28 cellular contexts compared by ENCODE assay signal in genomic region chr6:161269310-161269709, GRCh38.
"Had no signal": no experiment of that assay in that cellular context is flagged by ENCODE, and none has a peak within 500 bp of the region (broad histone marks: within the 10 kb centered on the region; RNA-seq: fewer than 3 reads in every experiment).

No MANE protein-coding gene starts in this region.

- H3K36me3 ChIP-seq: breast epithelium, ovary, thoracic aorta, uterus had no signal

- H3K27ac Mint-ChIP-seq: activated CD4-positive, alpha-beta T cell treated with anti-CD3 and anti-CD28 coated beads, Interleukin-2, amount 10 ng/mL, durations not matched to agents 7 days and 5 days; activated CD8-positive, alpha-beta memory T cell treated with anti-CD3 and anti-CD28 coated beads, Interleukin-2, amount 10 ng/mL, durations not matched to agents 7 days and 5 days; activated CD8-positive, alpha-beta T cell treated with anti-CD3 and anti-CD28 coated beads for 36 hours; activated naive CD4-positive, alpha-beta T cell treated with anti-CD3 and anti-CD28 coated beads, Interleukin-2, amount 50 U/mL, for 24 hours; activated naive CD8-positive, alpha-beta T cell treated with anti-CD3 and anti-CD28 coated beads, Interleukin-2, amount 50 U/mL, for 24 hours; activated T-helper 2 cell treated with anti-CD3 and anti-CD28 coated beads, Interferon-gamma antibody, Interleukin-2, Interleukin-4, amounts not matched to agents 10 μg/mL and 5 μg/mL and 100 μg/mL, durations not matched to agents 14 hours and 24 hours and 36 hours; nephron; progenitor cell of endocrine pancreas; type B pancreatic cell had no signal

- H3K9me3 ChIP-seq: breast epithelium, left lung, ovary, thoracic aorta, uterus had no signal

- H3K27ac ChIP-seq: breast epithelium, left lung, thoracic aorta, uterus had no signal

- FAIRE-seq: frontal cortex, islet of Langerhans, small intestine had no signal

- H3K36me3 Mint-ChIP-seq: activated CD8-positive, alpha-beta memory T cell treated with anti-CD3 and anti-CD28 coated beads, Interleukin-2, amount 10 ng/mL, durations not matched to agents 7 days and 5 days; activated naive CD4-positive, alpha-beta T cell treated with anti-CD3 and anti-CD28 coated beads, Interleukin-2, amount 50 U/mL, for 24 hours had no signal

- H3K4me3 Mint-ChIP-seq: activated CD4-positive, alpha-beta T cell treated with anti-CD3 and anti-CD28 coated beads, Interleukin-2, amount 10 ng/mL, durations not matched to agents 7 days and 5 days; activated CD8-positive, alpha-beta memory T cell treated with anti-CD3 and anti-CD28 coated beads, Interleukin-2, amount 10 ng/mL, durations not matched to agents 7 days and 5 days; activated CD8-positive, alpha-beta T cell treated with anti-CD3 and anti-CD28 coated beads for 36 hours; activated naive CD4-positive, alpha-beta T cell treated with anti-CD3 and anti-CD28 coated beads, Interleukin-2, amount 50 U/mL, for 24 hours; activated naive CD8-positive, alpha-beta T cell treated with anti-CD3 and anti-CD28 coated beads, Interleukin-2, amount 50 U/mL, for 24 hours had no signal

- H3K9me3 Mint-ChIP-seq: activated CD4-positive, alpha-beta T cell treated with anti-CD3 and anti-CD28 coated beads, Interleukin-2, amount 10 ng/mL, durations not matched to agents 7 days and 5 days; activated CD8-positive, alpha-beta T cell treated with anti-CD3 and anti-CD28 coated beads for 36 hours; activated naive CD4-positive, alpha-beta T cell treated with anti-CD3 and anti-CD28 coated beads, Interleukin-2, amount 50 U/mL, for 24 hours; activated naive CD8-positive, alpha-beta T cell treated with anti-CD3 and anti-CD28 coated beads, Interleukin-2, amount 50 U/mL, for 24 hours; activated T-helper 2 cell treated with anti-CD3 and anti-CD28 coated beads, Interferon-gamma antibody, Interleukin-2, Interleukin-4, amounts not matched to agents 10 μg/mL and 5 μg/mL and 100 μg/mL, durations not matched to agents 14 hours and 24 hours and 36 hours; nephron; type B pancreatic cell had no signal

- ATAC-seq: activated CD8-positive, alpha-beta memory T cell treated with anti-CD3 and anti-CD28 coated beads, Interleukin-2, amount 10 ng/mL, durations not matched to agents 7 days and 5 days; activated CD8-positive, alpha-beta T cell treated with anti-CD3 and anti-CD28 coated beads for 36 hours; activated naive CD8-positive, alpha-beta T cell treated with anti-CD3 and anti-CD28 coated beads, Interleukin-2, amount 50 U/mL, for 24 hours; left lung; sciatic nerve had no signal

- H3K27me3 Mint-ChIP-seq: activated CD4-positive, alpha-beta T cell treated with anti-CD3 and anti-CD28 coated beads, Interleukin-2, amount 10 ng/mL, durations not matched to agents 7 days and 5 days; activated CD8-positive, alpha-beta T cell treated with anti-CD3 and anti-CD28 coated beads for 36 hours; activated naive CD4-positive, alpha-beta T cell treated with anti-CD3 and anti-CD28 coated beads, Interleukin-2, amount 50 U/mL, for 24 hours; activated naive CD8-positive, alpha-beta T cell treated with anti-CD3 and anti-CD28 coated beads, Interleukin-2, amount 50 U/mL, for 24 hours; progenitor cell of endocrine pancreas; type B pancreatic cell had no signal

- H3K4me3 ChIP-seq: breast epithelium, left lung, lung, ovary, thoracic aorta, uterus had no signal

- DNase-seq: activated CD4-positive, alpha-beta T cell treated with anti-CD3 and anti-CD28 coated beads for 1 hour; activated CD4-positive, alpha-beta T cell treated with anti-CD3 and anti-CD28 coated beads, Interleukin-2, amount 10 ng/mL, durations not matched to agents 7 days and 5 days; activated CD8-positive, alpha-beta memory T cell treated with anti-CD3 and anti-CD28 coated beads, Interleukin-2, amount 10 ng/mL, durations not matched to agents 7 days and 5 days; activated CD8-positive, alpha-beta T cell treated with anti-CD3 and anti-CD28 coated beads for 36 hours; activated naive CD8-positive, alpha-beta T cell treated with anti-CD3 and anti-CD28 coated beads, Interleukin-2, amount 50 U/mL, for 24 hours; activated T-cell treated with anti-CD3 and anti-CD28 coated beads, Interleukin-2, amount 50 U/mL, for 48 hours; amygdala; central memory CD4-positive, alpha-beta T cell; effector CD8-positive, alpha-beta T cell; left lung; ovary; retina; small intestine; stimulated activated CD4-positive, alpha-beta T cell treated with anti-CD3 and anti-CD28 coated beads, Interleukin-1b, Interleukin-23, amount 100 ng/mL, for 48 hours; stimulated activated naive CD4-positive, alpha-beta T cell treated with Interleukin-2 at 50 U/mL for 16 hours; T-helper 2 cell; uterus had no signal

- H3K27me3 ChIP-seq: breast epithelium, left lung, ovary, uterus had no signal

- H3K4me1 ChIP-seq: breast epithelium, uterus had no signal
